ENCODE assay signal across 11 cellular contexts in genomic region chr4:54687887-54688841, GRCh38. TPM values are rescaled to one million over a fixed set of nuclear protein-coding genes. Genes with fewer than 3 reads are reported as not detected.
DNase-seq lines count a peak whose midpoint lies in the region; ATAC-seq and TF ChIP-seq lines count a peak whose summit lies in the region.
"Had no signal": no experiment of that assay in that cellular context is flagged by ENCODE, and none has a peak within 500 bp of the region (broad histone marks: within the 10 kb centered on the region; RNA-seq: fewer than 3 reads in every experiment).

No MANE protein-coding gene starts in this region.

- H3K36me3 Mint-ChIP-seq in mesothelial cell of epicardium = no peaks in the 10 kb centered on the region

- H3K4me3 Mint-ChIP-seq in mesothelial cell of epicardium = no peak overlapping the region

- H4K20me1 ChIP-seq in BLaER1 treated with 17β-estradiol and CSF1 and Interleukin-3, amounts not matched to agents 10 nM and 100 nM = peaks cover 0 to 17% (median 0%) of the 10 kb centered on the region in 11 experiments; a peak in 2 of 22 replicates

- H3K27ac Mint-ChIP-seq in mesothelial cell of epicardium = no peak overlapping the region

- H3K4me1 ChIP-seq in BLaER1 treated with 17β-estradiol and CSF1 and Interleukin-3, amounts not matched to agents 10 nM and 100 nM = peaks cover 23 to 78% (median 47%) of the 10 kb centered on the region in 10 experiments

- peak overlapping the region in 3 of 10 experiments; percentile 3 to 15 (median 11); a peak in 4 of 20 replicates for H3K4me3 ChIP-seq in BLaER1 treated with 17β-estradiol and CSF1 and Interleukin-3, amounts not matched to agents 10 nM and 100 nM
- no peak overlapping the region for H3K4me3 ChIP-seq in choroid plexus epithelial cell (ENCODE audit: low read depth, low read length)

- peak; percentile 76 for DNase-seq in KG1 (lab: John Stamatoyannopoulos, UW)
- peak; percentile 17 for DNase-seq in choroid plexus epithelial cell (ENCODE audit: low read depth)
- DNase-seq in NCI-H82 (lab: John Stamatoyannopoulos, UW) = no peak
- no peak for DNase-seq in NCI-H1048 (lab: John Stamatoyannopoulos, UW)
- DNase-seq in mesothelial cell of epicardium (ENCODE audit: low spot score in 2 of 2, unreplicated experiment in 2 of 2) = no peak
- DNase-seq: GOT3, NCI-H446 treated with DMSO at 0.1 percent for 48 hours had no signal

- peak overlapping the region in 9 of 11 experiments; percentile 17 to 76 (median 56); a peak in 17 of 22 replicates for H3K27ac ChIP-seq in BLaER1 treated with 17β-estradiol and CSF1 and Interleukin-3, amounts not matched to agents 10 nM and 100 nM
- H3K27ac ChIP-seq: C4-2B had no signal

- no peaks in the 10 kb centered on the region for H3K4me1 Mint-ChIP-seq in mesothelial cell of epicardium

- peak; percentile 38 for ATAC-seq in GM21381 (IDR thresholded peaks at IDR 0.05; ENCODE audit: unreplicated experiment)
- no peak for ATAC-seq in GM18870 (IDR thresholded peaks at IDR 0.05; ENCODE audit: unreplicated experiment)

- H3K9me3 ChIP-seq in BLaER1 treated with 17β-estradiol and CSF1 and Interleukin-3, amounts not matched to agents 10 nM and 100 nM (replicated peaks in 1 of 11) = no peaks in the 10 kb centered on the region

- no peaks in the 10 kb centered on the region for H3K36me3 ChIP-seq in BLaER1 treated with 17β-estradiol and CSF1 and Interleukin-3, amounts not matched to agents 10 nM and 100 nM

- H3K27me3 Mint-ChIP-seq in mesothelial cell of epicardium (ENCODE audit: low read depth) = peaks cover 3% of the 10 kb centered on the region

- H3K27me3 ChIP-seq in BLaER1 treated with 17β-estradiol and CSF1 and Interleukin-3, amounts not matched to agents 10 nM and 100 nM = peaks cover 12 to 72% (median 47%) of the 10 kb centered on the region in 11 experiments; a peak in 19 of 22 replicates

- peak overlapping the region in 5 of 11 experiments; percentile 3 to 63 (median 42); a peak in 7 of 22 replicates for H3K9ac ChIP-seq in BLaER1 treated with 17β-estradiol and CSF1 and Interleukin-3, amounts not matched to agents 10 nM and 100 nM

- H3K9me3 Mint-ChIP-seq in mesothelial cell of epicardium = no peaks in the 10 kb centered on the region

- TF ChIP-seq CTCF in choroid plexus epithelial cell (conservative IDR thresholded peaks at IDR 0.05; ENCODE audit: low read depth, low read length) (no peak), mesothelial cell of epicardium (IDR thresholded peaks at IDR 0.05; ENCODE audit: unreplicated experiment) (no peak)

- peak overlapping the region; percentile 71 to 95 (median 84) for H3K4me2 ChIP-seq in BLaER1 treated with 17β-estradiol and CSF1 and Interleukin-3, amounts not matched to agents 10 nM and 100 nM

RNA-seq across cellular contexts. Expression of gene KIT, which starts 30.4 kb away (rescaled TPM):
- total RNA-seq in mesothelial cell of epicardium = 7.4 to 10.6 TPM (median 8.0 TPM) in 3 replicates

Comparison
In these comparisons a context has a peak if more than half of its experiments do, and no peak if none do; other contexts are left out.
1. DNase-seq: peak in KG1 (single experiment) and choroid plexus epithelial cell (single experiment); none in NCI-H82 (single experiment), NCI-H1048 (single experiment) and mesothelial cell of epicardium (0 of 2).